In the genomic region with DNA sequence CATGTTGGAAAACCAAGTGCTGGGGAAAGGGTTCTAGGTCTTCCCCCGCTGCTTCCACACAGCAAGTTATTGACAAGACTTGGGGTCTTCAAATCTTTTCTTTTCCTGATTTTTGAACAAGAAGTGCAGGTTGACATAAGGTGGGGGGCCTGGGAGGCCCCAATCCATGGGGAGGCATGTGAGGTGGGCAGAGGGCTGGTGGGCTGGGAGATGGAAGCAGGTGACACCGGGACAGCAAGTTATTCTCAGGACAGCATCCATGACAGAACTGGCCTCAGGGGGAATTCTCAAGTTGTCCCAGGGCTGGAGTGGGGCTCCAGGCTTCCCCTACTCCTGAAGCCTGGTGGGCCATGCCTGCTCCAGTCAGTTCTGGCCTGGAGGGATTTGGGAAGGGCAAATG, we compare ENCODE assay signal across 30 cellular contexts. TPM values are rescaled to one million over a fixed set of nuclear protein-coding genes. Genes with fewer than 3 reads are reported as not detected.
"Had no signal": no experiment of that assay in that cellular context is flagged by ENCODE, and none has a peak within 500 bp of the region (broad histone marks: within the 10 kb centered on the region; RNA-seq: fewer than 3 reads in every experiment).

No MANE protein-coding gene starts in this region.

- H3K4me3 ChIP-seq: breast epithelium, SJCRH30 had no signal

- H3K27ac ChIP-seq: breast epithelium, RWPE1, SJCRH30, WERI-Rb-1 had no signal

- ATAC-seq: activated CD4-positive, alpha-beta T cell treated with anti-CD3 and anti-CD28 coated beads for 36 hours; activated T-helper 17 cell treated with anti-CD3 and anti-CD28 coated beads, Interleukin-2, amount 50 U/mL, for 72 hours; Panc1 had no signal

- H3K4me2 ChIP-seq: SK-N-SH had no signal

- H3K9me2 ChIP-seq: SK-N-SH had no signal

- H3K9ac ChIP-seq: SK-N-SH had no signal

- DNase-seq: activated CD4-positive, alpha-beta memory T cell treated with anti-CD3 and anti-CD28 coated beads, Interleukin-2, amount 10 ng/mL, durations not matched to agents 7 days and 5 days; activated CD4-positive, alpha-beta T cell treated with anti-CD3 and anti-CD28 coated beads for 36 hours; activated CD4-positive, alpha-beta T cell treated with anti-CD3 and anti-CD28 coated beads, Interleukin-2, amount 50 U/mL, for 1 hour; activated naive CD4-positive, alpha-beta T cell treated with anti-CD3 and anti-CD28 coated beads, Interleukin-2, amount 50 U/mL, for 16 hours; activated T-cell treated with anti-CD3 and anti-CD28 coated beads for 4 hours; activated T-cell treated with anti-CD3 and anti-CD28 coated beads, Interleukin-2, amount 50 U/mL, for 48 hours; central memory CD4-positive, alpha-beta T cell; KG1; NCI-H1092; NCI-H1417; NCI-H1930; NCI-H2171; NCI-H2227 treated with DMSO at 0.1 percent for 48 hours; NCI-H446 treated with DMSO at 0.1 percent for 48 hours; NCI-H524 treated with DMSO at 0.1 percent for 48 hours; NCI-H774; OCI-M1; Right ventricle myocardium superior; SJCRH30; SK-N-SH; T-helper 1 cell; WERI-Rb-1 had no signal

- H3K9me3 ChIP-seq: breast epithelium, SJCRH30, SK-N-SH had no signal

- H3K4me1 ChIP-seq: breast epithelium had no signal

- H3K36me3 ChIP-seq: breast epithelium, SJCRH30, WERI-Rb-1 had no signal

RNA-seq across cellular contexts. Expression of a gene that starts 5.5 kb away (rescaled TPM):
- total RNA-seq: activated CD4-positive, alpha-beta memory T cell treated with anti-CD3 and anti-CD28 coated beads, Interleukin-2, amount 10 ng/mL, durations not matched to agents 7 days and 5 days; activated CD8-positive, alpha-beta memory T cell treated with anti-CD3 and anti-CD28 coated beads for 36 hours; activated T-helper 17 cell treated with anti-CD3 and anti-CD28 coated beads, Interleukin-2, amount 50 U/mL, for 72 hours; aorta; breast epithelium; M059J; Right ventricle myocardium superior; SJCRH30; T-helper 2 cell treated with Interferon-gamma antibody and Interleukin-4, amounts not matched to agents 100 ng/mL and 5 ng/mL, for 36 hours had no signal
- polyA plus RNA-seq: aorta, SK-N-SH had no signal
